In genomic region chr21:26836546-26836945, GRCh38 we compare ENCODE assay signal across 29 cellular contexts. TPM values are rescaled to one million over a fixed set of nuclear protein-coding genes. Genes with fewer than 3 reads are reported as not detected.
DNase-seq lines count a peak whose midpoint lies in the region; ATAC-seq and TF ChIP-seq lines count a peak whose summit lies in the region.
"Had no signal": no experiment of that assay in that cellular context is flagged by ENCODE, and none has a peak within 500 bp of the region (broad histone marks: within the 10 kb centered on the region; RNA-seq: fewer than 3 reads in every experiment).

No MANE protein-coding gene starts in this region.

- H3K9me3 ChIP-seq in MG63: no peaks in the 10 kb centered on the region
- H3K9me3 ChIP-seq in esophagus muscularis mucosa: no peaks in the 10 kb centered on the region
- H3K9me3 ChIP-seq: tibial nerve had no signal

- H3K9me3 Mint-ChIP-seq in natural killer cell treated with Interleukin-12 subunit alpha and Interleukin-12 subunit beta and Interleukin-15 and Interleukin-18, amount 100 ng/mL, for 72 hours: no peaks in the 10 kb centered on the region
- H3K9me3 Mint-ChIP-seq: activated CD4-positive, alpha-beta memory T cell treated with anti-CD3 and anti-CD28 coated beads for 36 hours; activated naive CD8-positive, alpha-beta T cell treated with anti-CD3 and anti-CD28 coated beads, Interleukin-2, amount 50 U/mL, for 24 hours; GM23338; stimulated activated effector memory CD8-positive, alpha-beta T cell treated with anti-CD3 and anti-CD28 coated beads, Interleukin-12 subunit alpha, Interleukin-12 subunit beta, amount 100 ng/mL, for 72 hours had no signal

- DNase-seq in EH (ENCODE audit: low read depth) (peak; percentile 35), MG63 (no peak), esophagus muscularis mucosa (ENCODE audit: extremely low spot score) (no peak), GF-D8 (lab: John Stamatoyannopoulos, UW) (no peak), amygdala (lab: John Stamatoyannopoulos, UW) (no peak)
- no peak for DNase-seq in natural killer cell treated with Interleukin-12 subunit alpha and Interleukin-12 subunit beta and Interleukin-15 and Interleukin-18, amount 100 ng/mL, for 72 hours (ENCODE audit: low spot score)
- DNase-seq: activated CD4-positive, alpha-beta memory T cell treated with anti-CD3 and anti-CD28 coated beads for 36 hours; activated naive CD4-positive, alpha-beta T cell; activated naive CD8-positive, alpha-beta T cell treated with anti-CD3 and anti-CD28 coated beads, Interleukin-2, amount 50 U/mL, for 24 hours; DMS53; islet precursor cell; Karpas-422; midbrain; naive B cell; NCI-H1417; NCI-H2029 treated with DMSO at 0.1 percent for 48 hours; NCI-H226; NCI-H526 treated with DMSO at 0.1 percent for 48 hours; NK-92 treated with Interleukin-12 subunit alpha and Interleukin-12 subunit beta, amount 100 ng/mL, for 24 hours; nucleus accumbens; stimulated activated CD4-positive, alpha-beta T cell treated with anti-CD3 and anti-CD28 coated beads, Interleukin-15, amount 100 ng/mL, for 24 hours; T-helper 2 cell had no signal

- no peak for TF ChIP-seq CTCF in esophagus muscularis mucosa (IDR thresholded peaks at IDR 0.05)

- H3K4me1 ChIP-seq in esophagus muscularis mucosa: peaks cover 28 to 52% (median 46%) of the 10 kb centered on the region in 4 donors

- TF ChIP-seq EP300 in esophagus muscularis mucosa (IDR thresholded peaks at IDR 0.05): no peak

- peaks cover 37% of the 10 kb centered on the region for H3K36me3 Mint-ChIP-seq in natural killer cell treated with Interleukin-12 subunit alpha and Interleukin-12 subunit beta and Interleukin-15 and Interleukin-18, amount 100 ng/mL, for 72 hours
- H3K36me3 Mint-ChIP-seq: activated CD4-positive, alpha-beta memory T cell treated with anti-CD3 and anti-CD28 coated beads for 36 hours; naive B cell had no signal

- H3K4me1 Mint-ChIP-seq in natural killer cell treated with Interleukin-12 subunit alpha and Interleukin-12 subunit beta and Interleukin-15 and Interleukin-18, amount 100 ng/mL, for 72 hours (ENCODE audit: low read depth in 2 of 2): peaks cover 70 to 72% of the 10 kb centered on the region in 2 donors
- H3K4me1 Mint-ChIP-seq: naive B cell had no signal

- H3K27me3 ChIP-seq in MG63: no peaks in the 10 kb centered on the region
- no peaks in the 10 kb centered on the region for H3K27me3 ChIP-seq in esophagus muscularis mucosa
- H3K27me3 ChIP-seq: tibial nerve had no signal

- H3K36me3 ChIP-seq in MG63: peaks cover 71% of the 10 kb centered on the region
- peaks cover 28 to 59% (median 48%) of the 10 kb centered on the region in 4 donors for H3K36me3 ChIP-seq in esophagus muscularis mucosa

- 76% methylated on average over 3 of the region's 3 CpGs for WGBS in esophagus muscularis mucosa

- H3K27me3 Mint-ChIP-seq in natural killer cell treated with Interleukin-12 subunit alpha and Interleukin-12 subunit beta and Interleukin-15 and Interleukin-18, amount 100 ng/mL, for 72 hours: no peaks in the 10 kb centered on the region

- H3K4me3 Mint-ChIP-seq in natural killer cell treated with Interleukin-12 subunit alpha and Interleukin-12 subunit beta and Interleukin-15 and Interleukin-18, amount 100 ng/mL, for 72 hours: peak overlapping the region; percentile 80
- H3K4me3 Mint-ChIP-seq: activated CD4-positive, alpha-beta memory T cell treated with anti-CD3 and anti-CD28 coated beads for 36 hours; activated naive CD8-positive, alpha-beta T cell treated with anti-CD3 and anti-CD28 coated beads, Interleukin-2, amount 50 U/mL, for 24 hours; GM23338; naive B cell; stimulated activated effector memory CD8-positive, alpha-beta T cell treated with anti-CD3 and anti-CD28 coated beads, Interleukin-12 subunit alpha, Interleukin-12 subunit beta, amount 100 ng/mL, for 72 hours had no signal

- H3K4me3 ChIP-seq in MG63: peak overlapping the region; percentile 67
- no peak overlapping the region for H3K4me3 ChIP-seq in esophagus muscularis mucosa
- H3K4me3 ChIP-seq: BLaER1 treated with 17β-estradiol and CSF1 and Interleukin-3, amounts not matched to agents 10 nM and 100 nM; GM23338; tibial nerve had no signal

- intact Hi-C loops in esophagus muscularis mucosa (cut with DNase I): no loop called here

- H3K27ac ChIP-seq in esophagus muscularis mucosa (replicated peaks in 1 of 4): peak overlapping the region in 3 of 4 donors; percentile 28 to 95 (median 33)
- H3K27ac ChIP-seq: BLaER1 treated with 17β-estradiol and CSF1 and Interleukin-3, amounts not matched to agents 10 nM and 100 nM; tibial nerve had no signal

- no peak for ATAC-seq in natural killer cell treated with Interleukin-12 subunit alpha and Interleukin-12 subunit beta and Interleukin-15 and Interleukin-18, amount 100 ng/mL, for 72 hours
- ATAC-seq in HG02623 (IDR thresholded peaks at IDR 0.05; ENCODE audit: unreplicated experiment) (no peak), GM21737 (IDR thresholded peaks at IDR 0.05; ENCODE audit: unreplicated experiment) (no peak)
- ATAC-seq: activated CD4-positive, CD25-positive, alpha-beta regulatory T cell treated with anti-CD3 and anti-CD28 coated beads, Interleukin-2, amount 50 U/mL, for 24 hours; activated naive CD8-positive, alpha-beta T cell treated with anti-CD3 and anti-CD28 coated beads, Interleukin-2, amount 50 U/mL, for 24 hours; GM23338; stimulated activated effector memory CD8-positive, alpha-beta T cell treated with anti-CD3 and anti-CD28 coated beads, Interleukin-12 subunit alpha, Interleukin-12 subunit beta, amount 100 ng/mL, for 72 hours had no signal

- no peak overlapping the region for H3K27ac Mint-ChIP-seq in natural killer cell treated with Interleukin-12 subunit alpha and Interleukin-12 subunit beta and Interleukin-15 and Interleukin-18, amount 100 ng/mL, for 72 hours
- H3K27ac Mint-ChIP-seq: activated CD4-positive, alpha-beta memory T cell treated with anti-CD3 and anti-CD28 coated beads for 36 hours; activated naive CD8-positive, alpha-beta T cell treated with anti-CD3 and anti-CD28 coated beads, Interleukin-2, amount 50 U/mL, for 24 hours; GM23338; stimulated activated effector memory CD8-positive, alpha-beta T cell treated with anti-CD3 and anti-CD28 coated beads, Interleukin-12 subunit alpha, Interleukin-12 subunit beta, amount 100 ng/mL, for 72 hours had no signal

- TF ChIP-seq POLR2A in esophagus muscularis mucosa (IDR thresholded peaks at IDR 0.05; ENCODE audit: low read depth): no peak

RNA-seq across cellular contexts. Expression of gene ADAMTS1, which starts 8.7 kb away (rescaled TPM):
- 170 and 172 TPM in 2 replicates for total RNA-seq in MG63 (2014; rRNA removed; shearing (Covaris generic); ENCODE audit: low replicate concordance)
- 100 to 1,000 TPM in 2 of 4 donors, 10 to 100 TPM in 2; 60.6 to 164 (median 123) TPM for total RNA-seq in esophagus muscularis mucosa
- total RNA-seq in natural killer cell treated with Interleukin-12 subunit alpha and Interleukin-12 subunit beta and Interleukin-15 and Interleukin-18, amount 100 ng/mL, for 72 hours: 10 to 100 TPM; 24.4 to 35.2 TPM
- total RNA-seq: activated CD4-positive, alpha-beta memory T cell treated with anti-CD3 and anti-CD28 coated beads for 36 hours had no signal
